ENCODE assay signal across 18 cellular contexts in the genomic region with DNA sequence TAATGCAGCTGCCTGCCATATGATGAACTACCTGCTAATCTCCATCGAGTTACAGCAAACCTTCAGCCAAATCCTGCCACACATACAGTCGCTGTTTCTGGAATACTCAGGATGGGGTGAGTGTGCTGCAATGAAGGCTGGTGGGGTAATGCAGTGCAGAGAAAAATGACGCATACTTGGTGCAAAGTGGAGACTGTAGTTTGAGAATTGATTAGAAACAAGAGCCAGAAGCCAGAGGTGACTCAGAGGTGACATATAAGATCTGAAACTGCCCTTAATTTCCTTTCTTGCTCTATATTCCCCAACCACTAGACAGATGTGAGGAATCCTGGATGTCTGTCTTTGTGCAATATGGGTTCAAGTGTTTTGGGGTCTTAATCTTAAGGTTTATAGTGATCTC. TPM values are rescaled to one million over a fixed set of nuclear protein-coding genes. Genes with fewer than 3 reads are reported as not detected.
DNase-seq lines count a peak whose midpoint lies in the region; TF ChIP-seq lines count a peak whose summit lies in the region.
"Had no signal": no experiment of that assay in that cellular context is flagged by ENCODE, and none has a peak within 500 bp of the region (broad histone marks: within the 10 kb centered on the region; RNA-seq: fewer than 3 reads in every experiment).

No MANE protein-coding gene starts in this region.

- no peak overlapping the region for H3K9ac ChIP-seq in GM23248

- no peak overlapping the region for H3K4me2 ChIP-seq in GM23248 (ENCODE audit: unreplicated experiment)
- H3K4me2 ChIP-seq: A549 had no signal

- no peaks in the 10 kb centered on the region for H3F3A ChIP-seq in GM23248 (ENCODE audit: insufficient read depth)

- H3K4me3 ChIP-seq in GM23248, result no peak overlapping the region
- H3K4me3 ChIP-seq in fibroblast of the aortic adventitia (ENCODE audit: low read depth, low read length), result no peak overlapping the region
- H3K4me3 ChIP-seq: A549, GM12878, HAP-1 had no signal

- no peaks in the 10 kb centered on the region for H4K20me1 ChIP-seq in GM23248 (ENCODE audit: insufficient read depth)

- no peaks in the 10 kb centered on the region for H3K4me1 ChIP-seq in GM23248 (ENCODE audit: insufficient read depth)

- no peak for TF ChIP-seq CTCF in fibroblast of the aortic adventitia (IDR thresholded peaks at IDR 0.05; ENCODE audit: insufficient read depth, low read length)
- no peak for TF ChIP-seq CTCF in type B pancreatic cell (conservative IDR thresholded peaks at IDR 0.05)

- DNase-seq in ELR (ENCODE audit: low read depth) (peak; percentile 62), GM23248 (peak; percentile 18), RKO (ENCODE audit: low spot score) (peak; percentile 43), fibroblast of the aortic adventitia (ENCODE audit: low read depth) (peak; percentile 3), NCI-H526 treated with DMSO at 0.1 percent for 48 hours (lab: John Stamatoyannopoulos, UW) (no peak), SKM-1 treated with dmso at 0.1 percent for 144 hours (lab: John Stamatoyannopoulos, UW; ENCODE audit: unreplicated experiment) (no peak), type B pancreatic cell (ENCODE audit: extremely low spot score, unreplicated experiment) (no peak)
- DNase-seq: COR-L47, NCI-H1092, NCI-H1694, NCI-H446, NCI-H82, SIG-M5 had no signal

- in situ Hi-C loops in GM23248 (cut with MboI), result no loop called here

- no peaks in the 10 kb centered on the region for H3K36me3 Mint-ChIP-seq in type B pancreatic cell

- no peak overlapping the region for H3K27ac ChIP-seq in GM23248
- H3K27ac ChIP-seq: A549, C4-2B had no signal

- no peak overlapping the region for H3K4me3 Mint-ChIP-seq in type B pancreatic cell

- no peaks in the 10 kb centered on the region for H3K79me2 ChIP-seq in GM23248 (ENCODE audit: insufficient read depth)

- H3K4me1 Mint-ChIP-seq in type B pancreatic cell (ENCODE audit: unreplicated experiment), result no peaks in the 10 kb centered on the region

- H3K27ac Mint-ChIP-seq in type B pancreatic cell, result no peak overlapping the region

- 31 to 32% methylated on average over 3 of the region's 3 CpGs for WGBS in GM23248 (ENCODE audit: low coverage in 1 of 2, low lambda C conversion rate in 2 of 2, missing lambda C conversion rate in 2 of 2), 2 experiments

- no peaks in the 10 kb centered on the region for H3K9me3 ChIP-seq in GM23248 (ENCODE audit: low read depth)
- H3K9me3 ChIP-seq: A549, HAP-1 had no signal

- H2AFZ ChIP-seq in GM23248, result no peak overlapping the region

- H3K36me3 ChIP-seq in GM23248 (ENCODE audit: low read depth), result no peaks in the 10 kb centered on the region
- H3K36me3 ChIP-seq: HAP-1 had no signal

- H3K27me3 Mint-ChIP-seq in type B pancreatic cell, result no peaks in the 10 kb centered on the region

- H3K27me3 ChIP-seq in GM23248 (replicated peaks; ENCODE audit: insufficient read depth), result no peaks in the 10 kb centered on the region

- no peaks in the 10 kb centered on the region for H3K9me3 Mint-ChIP-seq in type B pancreatic cell

- no peaks in the 10 kb centered on the region for H3K9me2 ChIP-seq in GM23248 (ENCODE audit: insufficient read depth)

RNA-seq across cellular contexts. Expression of gene C4orf54, which starts 22.0 kb away (rescaled TPM):
- total RNA-seq in GM23248 (2014; rRNA removed; shearing (Covaris generic)), result not detected in 2 replicates
- not detected in 2 replicates for polyA plus RNA-seq in GM23248 (2016; fragmentation: Nextera tagmentation; extraction: Ambion mirVana)
- total RNA-seq in fibroblast of the aortic adventitia (ENCODE audit: low replicate concordance) (0.08 TPM in 1 of 2 replicates, not detected in the other), type B pancreatic cell (ENCODE audit: low replicate concordance) (0.05 TPM in 1 of 2 replicates, not detected in the other)
- total RNA-seq: G401, GM12878 had no signal
- polyA plus RNA-seq: A549 had no signal

Comparison
In these comparisons a context has a peak if more than half of its experiments do, and no peak if none do; other contexts are left out.
1. DNase-seq: peak in ELR (single experiment), GM23248 (single experiment), RKO (single experiment) and fibroblast of the aortic adventitia (single experiment); none in NCI-H526 treated with DMSO at 0.1 percent for 48 hours (single experiment), SKM-1 treated with dmso at 0.1 percent for 144 hours (single experiment) and type B pancreatic cell (single experiment).